21 cellular contexts compared by ENCODE assay signal in the genomic region with DNA sequence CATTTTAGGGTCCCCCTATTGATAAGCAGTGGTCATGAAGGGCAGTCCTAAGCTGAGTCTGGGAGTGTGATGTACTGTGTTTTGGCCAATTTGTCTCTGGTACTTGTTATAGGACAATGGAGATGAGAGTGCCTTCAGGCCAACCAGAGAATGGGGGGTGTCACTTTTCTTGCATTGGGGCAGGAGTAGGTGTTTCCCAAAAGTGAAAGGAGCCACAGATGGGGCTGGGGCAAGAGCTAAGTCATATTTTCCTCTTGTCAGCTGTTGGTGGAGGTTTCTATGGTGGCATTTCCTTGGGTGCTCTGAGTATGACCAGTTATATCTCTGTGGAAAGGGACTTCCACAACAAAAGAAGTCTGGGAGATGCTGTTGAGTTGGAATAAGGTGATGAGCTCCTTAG. TPM values are rescaled to one million over a fixed set of nuclear protein-coding genes. Genes with fewer than 3 reads are reported as not detected.
DNase-seq lines count a peak whose midpoint lies in the region; ATAC-seq and TF ChIP-seq lines count a peak whose summit lies in the region.
"Had no signal": no experiment of that assay in that cellular context is flagged by ENCODE, and none has a peak within 500 bp of the region (broad histone marks: within the 10 kb centered on the region; RNA-seq: fewer than 3 reads in every experiment).

No MANE protein-coding gene starts in this region.

- H3K27ac ChIP-seq in effector memory CD4-positive, alpha-beta T cell (ENCODE audit: insufficient read depth, low read length, poor library complexity, severe bottlenecking) = no peak overlapping the region
- H3K27ac ChIP-seq: epithelial cell of prostate, right lobe of liver had no signal

- H3K4me3 ChIP-seq in effector memory CD4-positive, alpha-beta T cell (ENCODE audit: insufficient read depth, low read depth, low read length, poor library complexity, severe bottlenecking) = no peak overlapping the region
- H3K4me3 ChIP-seq: lung, right lobe of liver had no signal

- intact Hi-C loops in activated CD8-positive, alpha-beta T cell treated with anti-CD3 and anti-CD28 coated beads for 36 hours (cut with micrococcal nuclease) = no loop called here

- no peak overlapping the region for H3K4me3 Mint-ChIP-seq in activated T-cell treated with anti-CD3 and anti-CD28 coated beads, Interleukin-2, amount 50 U/mL, for 24 hours
- H3K4me3 Mint-ChIP-seq in activated CD8-positive, alpha-beta T cell treated with anti-CD3 and anti-CD28 coated beads for 36 hours = no peak overlapping the region
- no peak overlapping the region for H3K4me3 Mint-ChIP-seq in central memory CD8-positive, alpha-beta T cell
- H3K4me3 Mint-ChIP-seq in stimulated activated naive CD8-positive, alpha-beta T cell treated with anti-CD3 and anti-CD28 coated beads, Interleukin-15, Interleukin-2, amounts not matched to agents 100 ng/mL and 50 ng/mL, for 24 hours = no peak overlapping the region
- H3K4me3 Mint-ChIP-seq: neural crest cell had no signal

- no peaks in the 10 kb centered on the region for H3K27me3 ChIP-seq in effector memory CD4-positive, alpha-beta T cell (replicated peaks; ENCODE audit: control insufficient read depth, insufficient read depth, low read length, poor library complexity, severe bottlenecking)
- H3K27me3 ChIP-seq: right lobe of liver had no signal

- ATAC-seq in activated CD8-positive, alpha-beta T cell treated with anti-CD3 and anti-CD28 coated beads for 36 hours = peak; percentile 89
- no peak for ATAC-seq in central memory CD8-positive, alpha-beta T cell (replicated peaks; ENCODE audit: extremely low read depth, poor library complexity, severe bottlenecking)
- ATAC-seq: right lobe of liver had no signal

- H3K27me3 Mint-ChIP-seq in activated T-cell treated with anti-CD3 and anti-CD28 coated beads, Interleukin-2, amount 50 U/mL, for 24 hours = no peaks in the 10 kb centered on the region
- no peaks in the 10 kb centered on the region for H3K27me3 Mint-ChIP-seq in activated CD8-positive, alpha-beta T cell treated with anti-CD3 and anti-CD28 coated beads for 36 hours
- H3K27me3 Mint-ChIP-seq in central memory CD8-positive, alpha-beta T cell = no peaks in the 10 kb centered on the region
- H3K27me3 Mint-ChIP-seq in stimulated activated naive CD8-positive, alpha-beta T cell treated with anti-CD3 and anti-CD28 coated beads, Interleukin-15, Interleukin-2, amounts not matched to agents 100 ng/mL and 50 ng/mL, for 24 hours = no peaks in the 10 kb centered on the region

- peaks cover 25% of the 10 kb centered on the region for H3K36me3 ChIP-seq in effector memory CD4-positive, alpha-beta T cell (ENCODE audit: control insufficient read depth, insufficient read depth, low read length)

- CTCF ChIA-PET in activated CD8-positive, alpha-beta T cell treated with anti-CD3 and anti-CD28 coated beads for 36 hours (lab: Charles Lee) = interaction anchor here (1.3 to 3.8 kb wide), 3 partner anchors 9 to 142 kb away, joined by 4 to 37 read pairs (median 5); no protein-coding TSS in a partner anchor

- peaks cover 60% of the 10 kb centered on the region for H3K36me3 Mint-ChIP-seq in activated T-cell treated with anti-CD3 and anti-CD28 coated beads, Interleukin-2, amount 50 U/mL, for 24 hours (ENCODE audit: low read depth)
- peaks cover 22% of the 10 kb centered on the region for H3K36me3 Mint-ChIP-seq in activated CD8-positive, alpha-beta T cell treated with anti-CD3 and anti-CD28 coated beads for 36 hours (ENCODE audit: low read depth)
- H3K36me3 Mint-ChIP-seq in central memory CD8-positive, alpha-beta T cell (ENCODE audit: insufficient read depth) = peaks cover 12% of the 10 kb centered on the region
- peaks cover 29% of the 10 kb centered on the region for H3K36me3 Mint-ChIP-seq in stimulated activated naive CD8-positive, alpha-beta T cell treated with anti-CD3 and anti-CD28 coated beads, Interleukin-15, Interleukin-2, amounts not matched to agents 100 ng/mL and 50 ng/mL, for 24 hours (ENCODE audit: low read depth)

- H3K27ac Mint-ChIP-seq in activated T-cell treated with anti-CD3 and anti-CD28 coated beads, Interleukin-2, amount 50 U/mL, for 24 hours = peak overlapping the region; percentile 74
- peak overlapping the region; percentile 73 for H3K27ac Mint-ChIP-seq in activated CD8-positive, alpha-beta T cell treated with anti-CD3 and anti-CD28 coated beads for 36 hours
- peak overlapping the region; percentile 46 for H3K27ac Mint-ChIP-seq in central memory CD8-positive, alpha-beta T cell (ENCODE audit: low read depth)
- H3K27ac Mint-ChIP-seq in stimulated activated naive CD8-positive, alpha-beta T cell treated with anti-CD3 and anti-CD28 coated beads, Interleukin-15, Interleukin-2, amounts not matched to agents 100 ng/mL and 50 ng/mL, for 24 hours = peak overlapping the region; percentile 83

- H3K9me3 ChIP-seq in effector memory CD4-positive, alpha-beta T cell (ENCODE audit: control insufficient read depth, low read length) = no peaks in the 10 kb centered on the region
- H3K9me3 ChIP-seq: right lobe of liver had no signal

- no peaks in the 10 kb centered on the region for H3K4me1 ChIP-seq in effector memory CD4-positive, alpha-beta T cell (ENCODE audit: control insufficient read depth, insufficient read depth, low read length, poor library complexity, severe bottlenecking)

- DNase-seq in activated T-cell treated with anti-CD3 and anti-CD28 coated beads, Interleukin-2, amount 50 U/mL, for 24 hours = no peak
- DNase-seq in activated T-cell treated with anti-CD3 and anti-CD28 coated beads for 4 hours (no peak), NCI-H1930 (lab: John Stamatoyannopoulos, UW) (no peak)
- DNase-seq in activated CD8-positive, alpha-beta T cell treated with anti-CD3 and anti-CD28 coated beads for 36 hours = peak; percentile 53
- DNase-seq in central memory CD8-positive, alpha-beta T cell (ENCODE audit: low spot score in 2 of 2) = no peak
- no peak for DNase-seq in effector memory CD4-positive, alpha-beta T cell
- DNase-seq: ACHN; cerebellar nuclear complex; GDM1; KG1; NCI-H1694; NCI-H2171; NCI-H524; SHP77 treated with DMSO at 0.1 percent for 48 hours; stimulated activated CD8-positive, alpha-beta memory T cell treated with anti-CD3 and anti-CD28 coated beads, Interleukin-4, amount 100 ng/mL, for 48 hours; SW 1271 had no signal

- H3K4me1 Mint-ChIP-seq in activated T-cell treated with anti-CD3 and anti-CD28 coated beads, Interleukin-2, amount 50 U/mL, for 24 hours (ENCODE audit: low read depth) = peaks cover 31% of the 10 kb centered on the region
- peaks cover 24% of the 10 kb centered on the region for H3K4me1 Mint-ChIP-seq in activated CD8-positive, alpha-beta T cell treated with anti-CD3 and anti-CD28 coated beads for 36 hours (ENCODE audit: low read depth)
- H3K4me1 Mint-ChIP-seq in central memory CD8-positive, alpha-beta T cell = peaks cover 13% of the 10 kb centered on the region
- peaks cover 25% of the 10 kb centered on the region for H3K4me1 Mint-ChIP-seq in stimulated activated naive CD8-positive, alpha-beta T cell treated with anti-CD3 and anti-CD28 coated beads, Interleukin-15, Interleukin-2, amounts not matched to agents 100 ng/mL and 50 ng/mL, for 24 hours (ENCODE audit: low read depth)

- H3K9me3 Mint-ChIP-seq in activated T-cell treated with anti-CD3 and anti-CD28 coated beads, Interleukin-2, amount 50 U/mL, for 24 hours = no peaks in the 10 kb centered on the region
- no peaks in the 10 kb centered on the region for H3K9me3 Mint-ChIP-seq in activated CD8-positive, alpha-beta T cell treated with anti-CD3 and anti-CD28 coated beads for 36 hours
- no peaks in the 10 kb centered on the region for H3K9me3 Mint-ChIP-seq in central memory CD8-positive, alpha-beta T cell
- H3K9me3 Mint-ChIP-seq in stimulated activated naive CD8-positive, alpha-beta T cell treated with anti-CD3 and anti-CD28 coated beads, Interleukin-15, Interleukin-2, amounts not matched to agents 100 ng/mL and 50 ng/mL, for 24 hours = no peaks in the 10 kb centered on the region
- H3K9me3 Mint-ChIP-seq: neural crest cell had no signal

- POLR2A ChIA-PET in activated CD8-positive, alpha-beta T cell treated with anti-CD3 and anti-CD28 coated beads for 36 hours (lab: Charles Lee) = no interaction called here

- no peak for TF ChIP-seq CTCF in activated CD8-positive, alpha-beta T cell treated with anti-CD3 and anti-CD28 coated beads for 36 hours (IDR thresholded peaks at IDR 0.05)

RNA-seq across cellular contexts. Expression of a gene that starts 24.7 kb away (rescaled TPM):
- under 1 TPM; 0.09 TPM for total RNA-seq in activated CD8-positive, alpha-beta T cell treated with anti-CD3 and anti-CD28 coated beads for 36 hours

RNA-seq across cellular contexts. Expression of a gene that starts 59.5 kb away (rescaled TPM):
- total RNA-seq in activated CD8-positive, alpha-beta T cell treated with anti-CD3 and anti-CD28 coated beads for 36 hours = 10 to 100 TPM; 10.8 to 14.4 TPM
